Comparison of ENCODE assay signal across 1 cellular context in the genomic region with DNA sequence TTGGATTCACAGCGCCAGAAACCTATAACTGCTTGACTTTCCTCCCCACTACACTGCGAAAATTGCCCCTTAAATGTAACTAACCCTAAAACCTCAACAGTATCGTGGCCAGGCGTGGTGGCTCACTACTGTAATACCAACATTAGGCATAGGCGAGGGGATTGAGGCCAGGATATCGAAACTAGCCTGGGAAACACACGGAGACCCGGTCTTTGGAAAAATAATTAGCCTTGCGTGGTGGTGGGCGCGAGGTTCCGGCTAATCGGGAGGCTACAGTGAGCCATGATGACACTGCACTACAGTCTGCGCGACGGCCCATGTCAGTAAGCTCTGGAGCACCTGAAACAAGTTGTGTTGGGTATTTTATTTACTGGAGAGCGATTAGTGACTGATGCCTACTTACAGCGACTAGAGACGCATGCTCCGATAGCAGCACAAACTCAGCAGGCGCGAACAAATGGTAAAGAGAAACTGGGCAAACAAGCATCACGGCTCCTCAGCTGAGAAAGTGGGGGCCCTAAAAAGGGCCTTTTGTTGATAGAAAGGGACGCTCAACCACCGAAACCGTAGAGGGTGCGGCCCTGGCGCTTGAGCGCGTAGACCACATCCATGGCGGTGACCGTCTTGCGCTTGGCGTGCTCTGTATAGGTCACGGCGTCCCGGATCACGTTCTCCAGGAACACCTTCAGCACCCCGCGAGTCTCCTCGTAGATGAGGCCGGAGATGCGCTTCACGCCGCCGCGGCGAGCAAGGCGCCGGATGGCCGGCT.
A peak's percentile ranks its signal among the peaks of the same experiment; 100 is the strongest.
TF ChIP-seq lines count a peak whose summit lies in the region.
"Not testable (repeated sequence)": the region's sequence is repeated elsewhere in the genome, so short reads cannot be mapped to it uniquely, and the experiment has no call there.

No MANE protein-coding gene starts in this region.

TF ChIP-seq in HepG2, 621 proteins besides CTCF, POLR2A, EP300 and RAD21 (continued from another document):
- TF ChIP-seq, protein P1, sequence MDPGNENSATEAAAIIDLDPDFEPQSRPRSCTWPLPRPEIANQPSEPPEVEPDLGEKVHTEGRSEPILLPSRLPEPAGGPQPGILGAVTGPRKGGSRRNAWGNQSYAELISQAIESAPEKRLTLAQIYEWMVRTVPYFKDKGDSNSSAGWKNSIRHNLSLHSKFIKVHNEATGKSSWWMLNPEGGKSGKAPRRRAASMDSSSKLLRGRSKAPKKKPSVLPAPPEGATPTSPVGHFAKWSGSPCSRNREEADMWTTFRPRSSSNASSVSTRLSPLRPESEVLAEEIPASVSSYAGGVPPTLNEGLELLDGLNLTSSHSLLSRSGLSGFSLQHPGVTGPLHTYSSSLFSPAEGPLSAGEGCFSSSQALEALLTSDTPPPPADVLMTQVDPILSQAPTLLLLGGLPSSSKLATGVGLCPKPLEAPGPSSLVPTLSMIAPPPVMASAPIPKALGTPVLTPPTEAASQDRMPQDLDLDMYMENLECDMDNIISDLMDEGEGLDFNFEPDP (CRISPR knock-in tag; conservative IDR thresholded peaks at IDR 0.05) = 0 out of 2 replicates have a peak, but pooled peaks have one; percentile 95
- TF ChIP-seq ZBTB7B (CRISPR knock-in tag; IDR thresholded peaks at IDR 0.05) (peak; percentile 9; the same call in 1 of the 2 replicates), FOXP1 (CRISPR knock-in tag; IDR thresholded peaks at IDR 0.05) (peak; percentile 3; the same call in 1 of the 2 replicates), MIER3 (CRISPR knock-in tag; IDR thresholded peaks at IDR 0.05; ENCODE audit: borderline replicate concordance) (0 out of 2 replicates have a peak, but pooled peaks have one; percentile 14), ZNF564 (CRISPR knock-in tag; IDR thresholded peaks at IDR 0.05) (0 out of 2 replicates have a peak, but pooled peaks have one; percentile 3), SSRP1 (CRISPR knock-in tag; IDR thresholded peaks at IDR 0.05) (peak; percentile 75; the same call in 1 of the 2 replicates), TP53 (CRISPR knock-in tag; conservative IDR thresholded peaks at IDR 0.05) (0 out of 2 replicates have a peak, but pooled peaks have one; percentile 58), ISL2 (CRISPR knock-in tag; IDR thresholded peaks at IDR 0.05) (peak; percentile 25; the same call in 1 of the 2 replicates)
- not testable (repeated sequence) for TF ChIP-seq FOXP1 (IDR thresholded peaks at IDR 0.05)
- TF ChIP-seq, protein P2, sequence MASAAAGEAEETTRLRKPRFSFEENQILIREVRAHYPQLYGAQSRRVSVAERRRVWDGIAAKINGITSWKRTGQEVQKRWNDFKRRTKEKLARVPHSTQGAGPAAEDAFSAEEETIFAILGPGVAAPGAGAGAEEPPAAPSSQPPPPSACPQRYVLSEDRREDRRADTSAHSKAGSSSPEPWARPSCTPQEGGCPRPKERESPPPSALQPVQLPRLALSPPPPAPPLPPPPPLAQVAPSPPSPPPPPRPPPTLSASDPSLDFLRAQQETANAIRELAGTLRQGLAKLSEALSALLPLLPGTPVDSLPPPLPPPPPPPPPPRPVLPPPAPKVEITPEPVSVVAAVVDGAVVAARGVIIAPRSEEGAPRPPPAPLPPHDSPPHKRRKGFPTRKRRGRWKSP (CRISPR knock-in tag; IDR thresholded peaks at IDR 0.05) = peak; percentile 41; the same call in 1 of the 2 replicates
